Comparison of ENCODE assay signal across 16 cellular contexts in the genomic region with DNA sequence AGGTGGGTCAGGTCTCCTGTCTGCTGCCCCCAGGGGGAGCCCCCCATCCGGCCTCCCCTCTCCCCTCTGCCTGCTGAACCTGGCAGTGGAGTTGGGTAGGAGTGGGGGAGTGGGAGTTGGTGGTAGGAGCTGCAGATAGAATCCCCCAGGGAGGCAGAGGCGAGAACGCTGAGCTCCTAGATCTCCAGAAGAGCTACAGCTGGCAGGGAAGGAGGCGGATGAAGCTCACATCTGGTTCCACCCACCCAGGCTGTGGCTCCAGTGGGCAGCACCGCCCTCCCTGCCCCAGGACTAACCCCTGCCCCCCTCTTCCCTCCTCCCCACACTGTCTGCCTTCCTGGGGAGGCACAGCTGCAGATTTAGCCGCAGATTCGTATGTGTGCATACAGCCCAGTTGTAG. TPM values are rescaled to one million over a fixed set of nuclear protein-coding genes. Genes with fewer than 3 reads are reported as not detected.
A peak's percentile ranks its signal among the peaks of the same experiment; 100 is the strongest.
DNase-seq lines count a peak whose midpoint lies in the region; ATAC-seq and TF ChIP-seq lines count a peak whose summit lies in the region.
"Had no signal": no experiment of that assay in that cellular context is flagged by ENCODE, and none has a peak within 500 bp of the region (broad histone marks: within the 10 kb centered on the region; RNA-seq: fewer than 3 reads in every experiment).

No MANE protein-coding gene starts in this region.

- H3K27ac Mint-ChIP-seq in natural killer cell (peak overlapping the region in 1 of 2 donors; percentile 43), immature natural killer cell (peak overlapping the region in 4 of 6 donors; percentile 60 to 84 (median 77))
- H3K27ac Mint-ChIP-seq in natural killer cell treated with Interleukin-12 subunit alpha and Interleukin-12 subunit beta and Interleukin-15 and Interleukin-18, amount 100 ng/mL, for 72 hours: no peak overlapping the region

- H3K4me1 Mint-ChIP-seq in natural killer cell (peaks cover 8 to 17% of the 10 kb centered on the region in 2 donors), immature natural killer cell (peaks cover 7 to 30% of the 10 kb centered on the region in 2 donors)
- H3K4me1 Mint-ChIP-seq in natural killer cell treated with Interleukin-12 subunit alpha and Interleukin-12 subunit beta and Interleukin-15 and Interleukin-18, amount 100 ng/mL, for 72 hours (ENCODE audit: low read depth in 2 of 2): peaks cover 8 to 11% of the 10 kb centered on the region in 2 donors

- no peak for TF ChIP-seq POLR2A in thyroid gland (IDR thresholded peaks at IDR 0.05)

- TF ChIP-seq CTCF in natural killer cell (IDR thresholded peaks at IDR 0.05) (no peak), thyroid gland (IDR thresholded peaks at IDR 0.05) (no peak)

- H3K4me3 ChIP-seq in SJCRH30 (no peak overlapping the region), thyroid gland (replicated peaks in 1 of 3) (no peak overlapping the region)
- H3K4me3 ChIP-seq: ascending aorta had no signal

- H3K36me3 ChIP-seq in SJCRH30 (no peaks in the 10 kb centered on the region), thyroid gland (no peaks in the 10 kb centered on the region)
- H3K36me3 ChIP-seq: ascending aorta had no signal

- H3K27me3 Mint-ChIP-seq in natural killer cell (ENCODE audit: low read depth in 2 of 2): peaks cover 8 to 14% of the 10 kb centered on the region in 2 donors
- peaks cover 9 to 10% of the 10 kb centered on the region in 2 donors for H3K27me3 Mint-ChIP-seq in natural killer cell treated with Interleukin-12 subunit alpha and Interleukin-12 subunit beta and Interleukin-15 and Interleukin-18, amount 100 ng/mL, for 72 hours
- peaks cover 3 to 9% (median 4%) of the 10 kb centered on the region in 3 donors for H3K27me3 Mint-ChIP-seq in immature natural killer cell (ENCODE audit: low read depth in 3 of 3)

- H3K27ac ChIP-seq in SJCRH30 (peak overlapping the region; percentile 52; the same call in 1 of the 2 replicates), thyroid gland (no peak overlapping the region)
- H3K27ac ChIP-seq: ascending aorta had no signal

- WGBS in thyroid gland, 2 donors: 74 to 82% methylated on average over 7 of the region's 7 CpGs

- H3K4me1 ChIP-seq in SJCRH30 (peaks cover 41% of the 10 kb centered on the region), thyroid gland (no peaks in the 10 kb centered on the region)

- H3K27me3 ChIP-seq in SJCRH30 (no peaks in the 10 kb centered on the region), thyroid gland (no peaks in the 10 kb centered on the region)
- H3K27me3 ChIP-seq: ascending aorta had no signal

- intact Hi-C loops in natural killer cell (cut with micrococcal nuclease): no loop called here
- intact Hi-C loops in thyroid gland (cut with DNase I): no loop called here

- H3K4me3 Mint-ChIP-seq in natural killer cell (no peak overlapping the region), immature natural killer cell (peak overlapping the region in 1 of 5 donors; percentile 34)
- no peak overlapping the region for H3K4me3 Mint-ChIP-seq in natural killer cell treated with Interleukin-12 subunit alpha and Interleukin-12 subunit beta and Interleukin-15 and Interleukin-18, amount 100 ng/mL, for 72 hours
- H3K4me3 Mint-ChIP-seq: CD14-positive monocyte had no signal

- DNase-seq in natural killer cell (no peak), SJCRH30 (peak; percentile 90), immature natural killer cell (peak in 1 of 3 donors; percentile 25), thyroid gland (no peak), cerebellar cortex (ENCODE audit: low spot score) (no peak)
- DNase-seq in natural killer cell treated with Interleukin-12 subunit alpha and Interleukin-12 subunit beta and Interleukin-15 and Interleukin-18, amount 100 ng/mL, for 72 hours (ENCODE audit: low spot score): no peak
- DNase-seq: activated CD8-positive, alpha-beta memory T cell treated with anti-CD3 and anti-CD28 coated beads, Interleukin-2, amount 50 U/mL, for 4 hours; effector CD4-positive, alpha-beta T cell; GDM1; NCI-H1436 treated with DMSO at 0.1 percent for 48 hours; NCI-H526 treated with DMSO at 0.1 percent for 48 hours had no signal

- H3K9me3 Mint-ChIP-seq in natural killer cell: no peaks in the 10 kb centered on the region
- H3K9me3 Mint-ChIP-seq in natural killer cell treated with Interleukin-12 subunit alpha and Interleukin-12 subunit beta and Interleukin-15 and Interleukin-18, amount 100 ng/mL, for 72 hours: no peaks in the 10 kb centered on the region
- no peaks in the 10 kb centered on the region for H3K9me3 Mint-ChIP-seq in immature natural killer cell

- ATAC-seq in natural killer cell (peak in 2 of 3 donors; percentile 54 to 60), HG02981 (IDR thresholded peaks at IDR 0.05; ENCODE audit: unreplicated experiment) (no peak)
- ATAC-seq in natural killer cell treated with Interleukin-12 subunit alpha and Interleukin-12 subunit beta and Interleukin-15 and Interleukin-18, amount 100 ng/mL, for 72 hours: no peak
- ATAC-seq in activated CD4-positive, CD25-positive, alpha-beta regulatory T cell treated with anti-CD3 and anti-CD28 coated beads, Interleukin-2, amount 50 U/mL, for 24 hours: no peak

- H3K36me3 Mint-ChIP-seq in natural killer cell (no peaks in the 10 kb centered on the region), immature natural killer cell (no peaks in the 10 kb centered on the region)
- no peaks in the 10 kb centered on the region for H3K36me3 Mint-ChIP-seq in natural killer cell treated with Interleukin-12 subunit alpha and Interleukin-12 subunit beta and Interleukin-15 and Interleukin-18, amount 100 ng/mL, for 72 hours
- H3K36me3 Mint-ChIP-seq: CD14-positive monocyte had no signal

- H3K9me3 ChIP-seq in SJCRH30 (replicated peaks): no peaks in the 10 kb centered on the region
- H3K9me3 ChIP-seq in thyroid gland: no peaks in the 10 kb centered on the region
- H3K9me3 ChIP-seq: ascending aorta had no signal

RNA-seq across cellular contexts. Expression of a gene that starts 34.3 kb away (rescaled TPM):
- total RNA-seq in natural killer cell (not detected), thyroid gland (not detected)
- not detected for total RNA-seq in natural killer cell treated with Interleukin-12 subunit alpha and Interleukin-12 subunit beta and Interleukin-15 and Interleukin-18, amount 100 ng/mL, for 72 hours
- total RNA-seq in SJCRH30 (2014; rRNA removed; shearing (Covaris generic)): not detected in 2 replicates
- polyA plus RNA-seq in immature natural killer cell: not detected
- total RNA-seq: ascending aorta, frontal cortex had no signal
- polyA plus RNA-seq: CD14-positive monocyte had no signal

RNA-seq across cellular contexts. Expression of a gene that starts 39.3 kb away (rescaled TPM):
- total RNA-seq in natural killer cell (10 to 100 TPM; 17.1 to 23.5 (median 17.1) TPM), thyroid gland (10 to 100 TPM; 19.6 to 28.4 (median 22.6) TPM)
- total RNA-seq in natural killer cell treated with Interleukin-12 subunit alpha and Interleukin-12 subunit beta and Interleukin-15 and Interleukin-18, amount 100 ng/mL, for 72 hours: 10 to 100 TPM; 28.9 to 63.1 TPM
- 47.8 and 48.5 TPM in 2 replicates for total RNA-seq in SJCRH30 (2014; rRNA removed; shearing (Covaris generic))
- 10 to 100 TPM; 33.8 to 41.3 (median 35.8) TPM for polyA plus RNA-seq in immature natural killer cell

RNA-seq across cellular contexts. Expression of a gene that starts 55.3 kb away (rescaled TPM):
- total RNA-seq in natural killer cell (10 to 100 TPM; 21.9 to 35.4 (median 32.4) TPM), thyroid gland (10 to 100 TPM; 21.7 to 29.2 (median 24.0) TPM)
- 10 to 100 TPM; 31.0 to 42.5 TPM for total RNA-seq in natural killer cell treated with Interleukin-12 subunit alpha and Interleukin-12 subunit beta and Interleukin-15 and Interleukin-18, amount 100 ng/mL, for 72 hours
- total RNA-seq in SJCRH30 (2014; rRNA removed; shearing (Covaris generic)): 23.0 and 23.4 TPM in 2 replicates
- 10 to 100 TPM; 13.9 to 26.6 (median 19.9) TPM for polyA plus RNA-seq in immature natural killer cell

Comparison
In these comparisons a context has a peak if more than half of its experiments do, and no peak if none do; other contexts are left out.
1. ATAC-seq: peak in natural killer cell (2 of 3); none in natural killer cell treated with Interleukin-12 subunit alpha and Interleukin-12 subunit beta and Interleukin-15 and Interleukin-18, amount 100 ng/mL, for 72 hours (0 of 2), HG02981 (single experiment) and activated CD4-positive, CD25-positive, alpha-beta regulatory T cell treated with anti-CD3 and anti-CD28 coated beads, Interleukin-2, amount 50 U/mL, for 24 hours (0 of 2).
2. DNase-seq: peak in SJCRH30 (2 of 2); none in natural killer cell (single experiment), natural killer cell treated with Interleukin-12 subunit alpha and Interleukin-12 subunit beta and Interleukin-15 and Interleukin-18, amount 100 ng/mL, for 72 hours (single experiment), thyroid gland (0 of 2) and cerebellar cortex (single experiment).
3. H3K27ac Mint-ChIP-seq: peak in immature natural killer cell (4 of 6); none in natural killer cell treated with Interleukin-12 subunit alpha and Interleukin-12 subunit beta and Interleukin-15 and Interleukin-18, amount 100 ng/mL, for 72 hours (0 of 2).